1 cellular context compared by ENCODE assay signal in genomic region chr3:187185759-187186158, GRCh38.
TF ChIP-seq lines count a peak whose summit lies in the region.

No MANE protein-coding gene starts in this region.

TF ChIP-seq in IMR-90, 13 proteins besides CTCF, POLR2A, EP300 and RAD21:
- TF ChIP-seq RFX5 (IDR thresholded peaks at IDR 0.05; ENCODE audit: low read depth, low read length) (no peak), CHD1 (IDR thresholded peaks at IDR 0.05; ENCODE audit: low read depth, low read length) (no peak), ELK1 (IDR thresholded peaks at IDR 0.05; ENCODE audit: borderline replicate concordance, low read depth, low read length) (no peak), FOS (IDR thresholded peaks at IDR 0.05; ENCODE audit: low read depth, low read length) (no peak), BHLHE40 (IDR thresholded peaks at IDR 0.05; ENCODE audit: low read depth, low read length) (no peak), USF2 (IDR thresholded peaks at IDR 0.05; ENCODE audit: low read depth, low read length) (no peak), SMC3 (IDR thresholded peaks at IDR 0.05; ENCODE audit: low read depth, low read length) (no peak), MXI1 (IDR thresholded peaks at IDR 0.05; ENCODE audit: borderline replicate concordance, low read depth, low read length) (no peak), RCOR1 (IDR thresholded peaks at IDR 0.05; ENCODE audit: insufficient replicate concordance, low read length) (no peak), MAZ (IDR thresholded peaks at IDR 0.05; ENCODE audit: borderline replicate concordance, low read depth, low read length) (no peak), MAFK (IDR thresholded peaks at IDR 0.05; ENCODE audit: low read depth, low read length) (no peak), NFE2L2 (IDR thresholded peaks at IDR 0.05; ENCODE audit: low read depth, low read length) (no peak), CEBPB (IDR thresholded peaks at IDR 0.05; ENCODE audit: low read depth, low read length) (no peak)
